ENCODE assay signal across 1 cellular context in genomic region chr4:158802914-158803313, GRCh38.
TF ChIP-seq lines count a peak whose summit lies in the region.

No MANE protein-coding gene starts in this region.

TF ChIP-seq in K562, 482 proteins besides CTCF, POLR2A, EP300 and RAD21 (continues in another document):
- TF ChIP-seq ZNF174 (CRISPR knock-in tag; IDR thresholded peaks at IDR 0.05) = no peak
- no peak for TF ChIP-seq NKRF (IDR thresholded peaks at IDR 0.05; ENCODE audit: borderline replicate concordance)
- TF ChIP-seq MXI1 (IDR thresholded peaks at IDR 0.05; ENCODE audit: low read depth, low read length) = no peak
- TF ChIP-seq SNIP1 (IDR thresholded peaks at IDR 0.05; ENCODE audit: low read depth) = no peak
- TF ChIP-seq FUS (optimal IDR thresholded peaks at IDR 0.05; ENCODE audit: low read depth, low read length) = no peak
- TF ChIP-seq FOXA3 (CRISPR knock-in tag; conservative IDR thresholded peaks at IDR 0.05 in 1 of 2, IDR thresholded peaks at IDR 0.05 in 1 of 2) = no peak
- no peak for TF ChIP-seq POLR2B (IDR thresholded peaks at IDR 0.05; ENCODE audit: low read depth, partially characterized antibody)
- no peak for TF ChIP-seq MNT (conservative IDR thresholded peaks at IDR 0.05)
- TF ChIP-seq ZNF408 (CRISPR knock-in tag; IDR thresholded peaks at IDR 0.05; ENCODE audit: low read depth) = no peak
- TF ChIP-seq RNF219 (CRISPR knock-in tag; IDR thresholded peaks at IDR 0.05) = no peak
- no peak for TF ChIP-seq SP2 (IDR thresholded peaks at IDR 0.05; ENCODE audit: extremely low read depth, low read depth, low read length, poor library complexity, severe bottlenecking)
- 0 out of 2 replicates have a peak, but pooled peaks have one; percentile 5 for TF ChIP-seq KLF16 (IDR thresholded peaks at IDR 0.05)
- no peak for TF ChIP-seq ZNF778 (CRISPR knock-in tag; IDR thresholded peaks at IDR 0.05)
- no peak for TF ChIP-seq PTBP1 (IDR thresholded peaks at IDR 0.05; ENCODE audit: low read depth, low read length)
- TF ChIP-seq ZNF609 (CRISPR knock-in tag; IDR thresholded peaks at IDR 0.05; ENCODE audit: borderline replicate concordance) = no peak
- no peak for TF ChIP-seq ZNF511 (CRISPR knock-in tag; IDR thresholded peaks at IDR 0.05)
- no peak for TF ChIP-seq SIRT6 (IDR thresholded peaks at IDR 0.05; ENCODE audit: low read depth, low read length)
- no peak for TF ChIP-seq JUN (IDR thresholded peaks at IDR 0.05; ENCODE audit: borderline replicate concordance, low read depth, low read length)
- no peak for TF ChIP-seq JUN (CRISPR knock-in tag; IDR thresholded peaks at IDR 0.05; ENCODE audit: borderline replicate concordance)
- TF ChIP-seq KDM1A (IDR thresholded peaks at IDR 0.05) = peak; percentile 43 to 50; a peak in 2 of 4 replicates
- peak; percentile 74 for TF ChIP-seq CBFA2T3 (IDR thresholded peaks at IDR 0.05)
- TF ChIP-seq ZNF24 (IDR thresholded peaks at IDR 0.05) = no peak
- no peak for TF ChIP-seq MLLT1 (IDR thresholded peaks at IDR 0.05)
- TF ChIP-seq HSF4 (CRISPR knock-in tag; IDR thresholded peaks at IDR 0.05; ENCODE audit: borderline replicate concordance) = no peak
- TF ChIP-seq NCOR1 (IDR thresholded peaks at IDR 0.05) = peak; percentile 42; the same call in 1 of the 2 replicates
- TF ChIP-seq DIDO1 (tag; IDR thresholded peaks at IDR 0.05; ENCODE audit: low read depth) = no peak
- no peak for TF ChIP-seq ZNF311 (CRISPR knock-in tag; IDR thresholded peaks at IDR 0.05)
- no peak for TF ChIP-seq UBTF (IDR thresholded peaks at IDR 0.05; ENCODE audit: borderline replicate concordance in 1 of 2, low read depth in 2 of 2, low read length in 2 of 2)
- TF ChIP-seq CBFA2T2 (conservative IDR thresholded peaks at IDR 0.05) = peak; percentile 48
- no peak for TF ChIP-seq FOXP4 (CRISPR knock-in tag; IDR thresholded peaks at IDR 0.05; ENCODE audit: borderline replicate concordance)
- TF ChIP-seq CUX1 (CRISPR knock-in tag; IDR thresholded peaks at IDR 0.05) = no peak
